8 cellular contexts compared by ENCODE assay signal in genomic region chr12:53190108-53190729, GRCh38. TPM values are rescaled to one million over a fixed set of nuclear protein-coding genes. Genes with fewer than 3 reads are reported as not detected.
A peak's percentile ranks its signal among the peaks of the same experiment; 100 is the strongest.
DNase-seq lines count a peak whose midpoint lies in the region; ATAC-seq, FAIRE-seq and TF ChIP-seq lines count a peak whose summit lies in the region.

No MANE protein-coding gene starts in this region.

- peak; percentile 15 for FAIRE-seq in GM18507 (lab: Jason Lieb, UNC)

- DNase-seq in BE2C (peak; percentile 74), GM18507 (ENCODE audit: extremely low spot score, insufficient read length, low read depth) (peak; percentile 26), NCI-H460 (ENCODE audit: extremely low read depth, low read depth) (peak; percentile 23), foreskin keratinocyte (no peak), retina (peak; percentile 49)
- DNase-seq in activated T-cell treated with anti-CD3 and anti-CD28 coated beads, Interleukin-2, amount 50 U/mL, for 72 hours: peak; percentile 48 to 58
- no peak for DNase-seq in NK-92 treated with Interleukin-12 subunit alpha and Interleukin-12 subunit beta, amount 100 ng/mL, for 24 hours (lab: John Stamatoyannopoulos, UW)

- no peak overlapping the region for H3K27ac Mint-ChIP-seq in activated T-cell treated with anti-CD3 and anti-CD28 coated beads, Interleukin-2, amount 50 U/mL, for 72 hours

- H3K4me1 Mint-ChIP-seq in activated T-cell treated with anti-CD3 and anti-CD28 coated beads, Interleukin-2, amount 50 U/mL, for 72 hours (ENCODE audit: low read depth): peaks cover 10% of the 10 kb centered on the region

- H3K27me3 Mint-ChIP-seq in activated T-cell treated with anti-CD3 and anti-CD28 coated beads, Interleukin-2, amount 50 U/mL, for 72 hours (ENCODE audit: low read depth): no peaks in the 10 kb centered on the region

- H3K9me3 Mint-ChIP-seq in activated T-cell treated with anti-CD3 and anti-CD28 coated beads, Interleukin-2, amount 50 U/mL, for 72 hours: no peaks in the 10 kb centered on the region

- peak; percentile 86 for ATAC-seq in activated T-cell treated with anti-CD3 and anti-CD28 coated beads, Interleukin-2, amount 50 U/mL, for 72 hours (replicated peaks in 1 of 2)
- ATAC-seq in foreskin keratinocyte: peak; percentile 85
- ATAC-seq in HG03442 (IDR thresholded peaks at IDR 0.05; ENCODE audit: unreplicated experiment): no peak

- peaks cover 29% of the 10 kb centered on the region for H3K36me3 ChIP-seq in BE2C

- no peak overlapping the region for H3K4me3 Mint-ChIP-seq in activated T-cell treated with anti-CD3 and anti-CD28 coated beads, Interleukin-2, amount 50 U/mL, for 72 hours

- H3K4me1 ChIP-seq in BE2C: no peaks in the 10 kb centered on the region
- no peaks in the 10 kb centered on the region for H3K4me1 ChIP-seq in foreskin keratinocyte

- no peaks in the 10 kb centered on the region for H3K27me3 ChIP-seq in BE2C
- peaks cover 6% of the 10 kb centered on the region for H3K27me3 ChIP-seq in foreskin keratinocyte

- H3K9me3 ChIP-seq in BE2C: no peaks in the 10 kb centered on the region

- H3K4me3 ChIP-seq in BE2C (ENCODE audit: low read depth, low read length): no peak overlapping the region

- H3K27ac ChIP-seq in foreskin keratinocyte: no peak overlapping the region

- peak; percentile 94 for TF ChIP-seq CTCF in BE2C (IDR thresholded peaks at IDR 0.05; ENCODE audit: low read depth, low read length)
- TF ChIP-seq CTCF in foreskin keratinocyte (conservative IDR thresholded peaks at IDR 0.05): peak; percentile 75

- H3K36me3 Mint-ChIP-seq in activated T-cell treated with anti-CD3 and anti-CD28 coated beads, Interleukin-2, amount 50 U/mL, for 72 hours (ENCODE audit: insufficient read depth in 2 of 2): peaks cover 0 to 22% of the 10 kb centered on the region in 2 donors

RNA-seq across cellular contexts. Expression of gene CSAD, which starts 9.5 kb away (rescaled TPM):
- polyA plus RNA-seq in BE2C (2012; ENCODE audit: insufficient read depth, insufficient read length, low read depth): 12.2 TPM
- total RNA-seq in NCI-H460 (2014; rRNA removed; shearing (Covaris generic)): 5.6 and 12.6 TPM in 2 replicates
- 37.7 and 94.6 TPM in 2 replicates for polyA plus RNA-seq in NCI-H460 (2014; cell fraction: nucleus; rRNA removed)
- total RNA-seq in activated T-cell treated with anti-CD3 and anti-CD28 coated beads, Interleukin-2, amount 50 U/mL, for 72 hours: 10 to 100 TPM; 42.7 to 45.2 TPM
- total RNA-seq in foreskin keratinocyte: 4.1 and 4.4 TPM in 2 replicates
- polyA plus RNA-seq in foreskin keratinocyte: 3.0 and 3.1 TPM in 2 replicates

RNA-seq across cellular contexts. Expression of gene ZNF740, which starts 9.7 kb away (rescaled TPM):
- polyA plus RNA-seq in BE2C (2012; ENCODE audit: insufficient read depth, insufficient read length, low read depth): 35.0 TPM
- 12.3 and 14.9 TPM in 2 replicates for total RNA-seq in NCI-H460 (2014; rRNA removed; shearing (Covaris generic))
- polyA plus RNA-seq in NCI-H460 (2014; cell fraction: nucleus; rRNA removed): 14.2 and 15.1 TPM in 2 replicates
- total RNA-seq in activated T-cell treated with anti-CD3 and anti-CD28 coated beads, Interleukin-2, amount 50 U/mL, for 72 hours: 10 to 100 TPM; 44.2 to 49.5 TPM
- 11.0 and 11.7 TPM in 2 replicates for total RNA-seq in foreskin keratinocyte
- 3.7 and 4.6 TPM in 2 replicates for polyA plus RNA-seq in foreskin keratinocyte

RNA-seq across cellular contexts. Expression of gene ITGB7, which starts 16.8 kb away (rescaled TPM):
- not detected for polyA plus RNA-seq in BE2C (2012; ENCODE audit: insufficient read depth, insufficient read length, low read depth)
- total RNA-seq in NCI-H460 (2014; rRNA removed; shearing (Covaris generic)): not detected in 2 replicates
- 0.54 TPM in 1 of 2 replicates, not detected in the other for polyA plus RNA-seq in NCI-H460 (2014; cell fraction: nucleus; rRNA removed)
- 100 to 1,000 TPM in 1 of 2 donors, 10 to 100 TPM in 1; 88.0 to 111 TPM for total RNA-seq in activated T-cell treated with anti-CD3 and anti-CD28 coated beads, Interleukin-2, amount 50 U/mL, for 72 hours
- 0.14 and 0.32 TPM in 2 replicates for total RNA-seq in foreskin keratinocyte
- 0.15 and 0.17 TPM in 2 replicates for polyA plus RNA-seq in foreskin keratinocyte

RNA-seq across cellular contexts. Expression of gene RARG, which starts 41.8 kb away (rescaled TPM):
- polyA plus RNA-seq in BE2C (2012; ENCODE audit: insufficient read depth, insufficient read length, low read depth): 20.2 TPM
- 8.5 and 12.0 TPM in 2 replicates for total RNA-seq in NCI-H460 (2014; rRNA removed; shearing (Covaris generic))
- 12.2 and 17.9 TPM in 2 replicates for polyA plus RNA-seq in NCI-H460 (2014; cell fraction: nucleus; rRNA removed)
- 10 to 100 TPM; 36.7 to 37.3 TPM for total RNA-seq in activated T-cell treated with anti-CD3 and anti-CD28 coated beads, Interleukin-2, amount 50 U/mL, for 72 hours
- 32.8 and 33.3 TPM in 2 replicates for total RNA-seq in foreskin keratinocyte
- polyA plus RNA-seq in foreskin keratinocyte: 26.3 and 29.2 TPM in 2 replicates

Comparison
In these comparisons a context has a peak if more than half of its experiments do, and no peak if none do; other contexts are left out.
1. DNase-seq: peak in BE2C (single experiment), GM18507 (single experiment), NCI-H460 (single experiment), activated T-cell treated with anti-CD3 and anti-CD28 coated beads, Interleukin-2, amount 50 U/mL, for 72 hours (2 of 2) and retina (single experiment); none in foreskin keratinocyte (0 of 2) and NK-92 treated with Interleukin-12 subunit alpha and Interleukin-12 subunit beta, amount 100 ng/mL, for 24 hours (single experiment).
2. RNA of gene ITGB7, which starts 16.8 kb away (total RNA-seq): 88.0 to 111 TPM in activated T-cell treated with anti-CD3 and anti-CD28 coated beads, Interleukin-2, amount 50 U/mL, for 72 hours; 0.14 to 0.32 TPM in foreskin keratinocyte and not detected in NCI-H460; every median in the first group is over 10 times any median in the second.